In the genomic region with DNA sequence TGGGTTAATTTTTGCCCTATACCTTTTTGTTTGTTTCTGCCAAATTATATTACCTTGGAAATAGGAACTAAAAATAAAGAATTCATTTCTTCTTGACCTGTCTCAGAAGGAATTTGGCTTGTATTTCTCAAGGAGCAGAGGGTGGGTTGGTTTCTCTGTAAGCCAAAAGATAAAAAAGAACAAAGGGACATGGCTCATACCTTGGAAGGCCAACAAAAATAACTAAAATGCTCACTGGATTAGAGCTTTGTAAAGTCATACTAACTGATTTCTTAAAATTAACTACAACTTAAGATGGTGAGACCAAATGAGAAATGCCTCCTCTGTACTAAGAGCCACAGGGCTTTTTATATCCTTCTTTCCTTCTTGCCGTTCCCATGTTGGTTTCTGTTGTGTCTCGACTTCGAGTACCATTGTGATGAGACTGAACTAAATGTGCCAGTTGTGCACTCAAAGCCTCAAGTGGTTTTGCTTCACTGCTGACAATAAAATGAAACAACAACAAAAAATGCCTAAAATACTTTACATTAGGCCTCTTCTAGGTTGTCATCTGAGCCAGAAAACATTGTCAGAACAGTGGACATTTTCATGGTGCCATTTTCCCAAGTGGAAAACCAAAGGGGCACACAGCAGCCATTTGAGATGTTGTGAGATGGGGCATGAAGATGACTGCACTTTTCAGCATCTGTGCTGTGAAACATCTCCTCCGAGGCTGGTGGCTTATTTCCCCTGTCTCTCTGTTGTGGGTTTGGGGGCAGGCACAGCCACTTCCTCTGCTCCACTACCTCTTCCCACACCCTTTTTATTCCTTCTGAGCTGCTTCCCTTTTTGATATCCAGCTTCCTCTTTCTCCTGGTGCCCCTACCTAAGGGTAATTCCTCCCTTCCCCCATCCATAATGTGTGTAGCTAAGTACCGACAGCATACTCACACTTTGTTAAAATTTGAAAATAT, we compare ENCODE assay signal across 14 cellular contexts. TPM values are rescaled to one million over a fixed set of nuclear protein-coding genes. Genes with fewer than 3 reads are reported as not detected.
DNase-seq lines count a peak whose midpoint lies in the region; TF ChIP-seq lines count a peak whose summit lies in the region.
"Had no signal": no experiment of that assay in that cellular context is flagged by ENCODE, and none has a peak within 500 bp of the region (broad histone marks: within the 10 kb centered on the region; RNA-seq: fewer than 3 reads in every experiment).

No MANE protein-coding gene starts in this region.

- H3K79me2 ChIP-seq in osteoblast (ENCODE audit: insufficient read depth, low read length): no peaks in the 10 kb centered on the region

- H3K27ac Mint-ChIP-seq in T-helper 1 cell treated with Interleukin-12 subunit alpha and Interleukin-12 subunit beta and Interleukin-4 antibody, amounts not matched to agents 30 μg/mL and 1 μg/mL, for 36 hours: no peak overlapping the region
- peak overlapping the region; percentile 23 for H3K27ac Mint-ChIP-seq in activated naive CD8-positive, alpha-beta T cell treated with anti-CD3 and anti-CD28 coated beads for 36 hours

- no peak for TF ChIP-seq CTCF in osteoblast (IDR thresholded peaks at IDR 0.05; ENCODE audit: extremely low read depth, low read depth, low read length)
- no peak for TF ChIP-seq CTCF in BE2C (IDR thresholded peaks at IDR 0.05; ENCODE audit: low read depth, low read length)
- TF ChIP-seq CTCF in vagina (IDR thresholded peaks at IDR 0.05): no peak

- H3K9me3 Mint-ChIP-seq in T-helper 1 cell treated with Interleukin-12 subunit alpha and Interleukin-12 subunit beta and Interleukin-4 antibody, amounts not matched to agents 30 μg/mL and 1 μg/mL, for 36 hours: no peaks in the 10 kb centered on the region
- H3K9me3 Mint-ChIP-seq in activated naive CD8-positive, alpha-beta T cell treated with anti-CD3 and anti-CD28 coated beads for 36 hours: no peaks in the 10 kb centered on the region

- DNase-seq in T-helper 1 cell (no peak), NCI-H187 treated with DMSO at 0.1 percent for 48 hours (lab: John Stamatoyannopoulos, UW) (peak; percentile 78), osteoblast (ENCODE audit: insufficient read length, low spot score, missing footprints) (no peak), BE2C (no peak), vagina (ENCODE audit: extremely low spot score in 2 of 2) (no peak), NCI-H1694 treated with DMSO at 0.1 percent for 48 hours (lab: John Stamatoyannopoulos, UW) (no peak)
- DNase-seq in activated naive CD8-positive, alpha-beta T cell treated with anti-CD3 and anti-CD28 coated beads for 36 hours: peak; percentile 17
- DNase-seq: 8988T had no signal

- H3K27me3 Mint-ChIP-seq in T-helper 1 cell treated with Interleukin-12 subunit alpha and Interleukin-12 subunit beta and Interleukin-4 antibody, amounts not matched to agents 30 μg/mL and 1 μg/mL, for 36 hours (ENCODE audit: low read depth): no peaks in the 10 kb centered on the region
- peaks cover 4% of the 10 kb centered on the region for H3K27me3 Mint-ChIP-seq in activated naive CD8-positive, alpha-beta T cell treated with anti-CD3 and anti-CD28 coated beads for 36 hours

- peak overlapping the region; percentile 39 for H3K4me3 Mint-ChIP-seq in T-helper 1 cell treated with Interleukin-12 subunit alpha and Interleukin-12 subunit beta and Interleukin-4 antibody, amounts not matched to agents 30 μg/mL and 1 μg/mL, for 36 hours
- H3K4me3 Mint-ChIP-seq in activated naive CD8-positive, alpha-beta T cell treated with anti-CD3 and anti-CD28 coated beads for 36 hours: peak overlapping the region; percentile 26

- peaks cover 20% of the 10 kb centered on the region for H3K4me1 ChIP-seq in osteoblast (ENCODE audit: insufficient read depth, low read length)
- no peaks in the 10 kb centered on the region for H3K4me1 ChIP-seq in BE2C
- H3K4me1 ChIP-seq in vagina: no peaks in the 10 kb centered on the region
- H3K4me1 ChIP-seq: tibial artery had no signal

- H3K4me3 ChIP-seq in osteoblast (ENCODE audit: insufficient read depth, low read length): no peak overlapping the region
- H3K4me3 ChIP-seq in BE2C (ENCODE audit: low read depth, low read length): no peak overlapping the region
- H3K4me3 ChIP-seq in vagina: no peak overlapping the region
- H3K4me3 ChIP-seq: cardiac muscle cell, tibial artery had no signal

- no peak overlapping the region for H3K27ac ChIP-seq in osteoblast (ENCODE audit: low read depth, low read length)
- no peak overlapping the region for H3K27ac ChIP-seq in vagina
- H3K27ac ChIP-seq: cardiac muscle cell, tibial artery had no signal

- H3K36me3 ChIP-seq in osteoblast (ENCODE audit: insufficient read depth, low read length) (no peaks in the 10 kb centered on the region), BE2C (no peaks in the 10 kb centered on the region), vagina (no peaks in the 10 kb centered on the region)
- H3K36me3 ChIP-seq: cardiac muscle cell, tibial artery had no signal

- intact Hi-C loops in vagina (cut with DNase I): no loop called here

- H3K27me3 ChIP-seq in osteoblast (ENCODE audit: insufficient read depth, low read length) (no peaks in the 10 kb centered on the region), BE2C (peaks cover 12% of the 10 kb centered on the region), vagina (no peaks in the 10 kb centered on the region)
- H3K27me3 ChIP-seq: cardiac muscle cell, tibial artery had no signal

- peak overlapping the region; percentile 77 for H2AFZ ChIP-seq in osteoblast (ENCODE audit: low read length)

- H4K20me1 ChIP-seq in osteoblast (ENCODE audit: insufficient read depth, low read length): no peaks in the 10 kb centered on the region

- peaks cover 39% of the 10 kb centered on the region for H3K4me1 Mint-ChIP-seq in T-helper 1 cell treated with Interleukin-12 subunit alpha and Interleukin-12 subunit beta and Interleukin-4 antibody, amounts not matched to agents 30 μg/mL and 1 μg/mL, for 36 hours (ENCODE audit: low read depth)
- H3K4me1 Mint-ChIP-seq in activated naive CD8-positive, alpha-beta T cell treated with anti-CD3 and anti-CD28 coated beads for 36 hours: peaks cover 42% of the 10 kb centered on the region

- no peaks in the 10 kb centered on the region for H3K9me3 ChIP-seq in osteoblast (ENCODE audit: low read depth, low read length)
- H3K9me3 ChIP-seq in BE2C: no peaks in the 10 kb centered on the region
- H3K9me3 ChIP-seq in vagina: no peaks in the 10 kb centered on the region
- H3K9me3 ChIP-seq: tibial artery had no signal

- H3K36me3 Mint-ChIP-seq in T-helper 1 cell treated with Interleukin-12 subunit alpha and Interleukin-12 subunit beta and Interleukin-4 antibody, amounts not matched to agents 30 μg/mL and 1 μg/mL, for 36 hours (ENCODE audit: low read depth): peaks cover 1% of the 10 kb centered on the region
- peaks cover 3% of the 10 kb centered on the region for H3K36me3 Mint-ChIP-seq in activated naive CD8-positive, alpha-beta T cell treated with anti-CD3 and anti-CD28 coated beads for 36 hours

- H3K4me2 ChIP-seq in osteoblast (ENCODE audit: insufficient read depth, low read length): peak overlapping the region; percentile 16

- no peak for TF ChIP-seq POLR2A in vagina (IDR thresholded peaks at IDR 0.05)

RNA-seq across cellular contexts. Expression of a gene that starts 51.8 kb away (rescaled TPM):
- not detected for total RNA-seq in activated naive CD8-positive, alpha-beta T cell treated with anti-CD3 and anti-CD28 coated beads for 36 hours
- total RNA-seq in osteoblast (not detected in 2 replicates), vagina (not detected)
- not detected for polyA plus RNA-seq in BE2C (2012; ENCODE audit: insufficient read depth, insufficient read length, low read depth)
- total RNA-seq: cardiac muscle cell, frontal cortex, M059J, RPMI7951 had no signal
- polyA plus RNA-seq: cardiac muscle cell had no signal

Comparison
In these comparisons a context has a peak if more than half of its experiments do, and no peak if none do; other contexts are left out.
1. DNase-seq: peak in NCI-H187 treated with DMSO at 0.1 percent for 48 hours (single experiment) and activated naive CD8-positive, alpha-beta T cell treated with anti-CD3 and anti-CD28 coated beads for 36 hours (single experiment); none in T-helper 1 cell (0 of 5), osteoblast (single experiment), BE2C (single experiment), vagina (0 of 2) and NCI-H1694 treated with DMSO at 0.1 percent for 48 hours (single experiment).